8 cellular contexts compared by ENCODE assay signal in genomic region chr21:41611966-41612606, GRCh38.
DNase-seq lines count a peak whose midpoint lies in the region; ATAC-seq, FAIRE-seq and TF ChIP-seq lines count a peak whose summit lies in the region.

No MANE protein-coding gene starts in this region.

- H3K27me3 ChIP-seq in left ventricle myocardium inferior (ENCODE audit: low read depth) (peaks cover 70% of the 10 kb centered on the region), right cardiac atrium (ENCODE audit: control insufficient read depth, insufficient read depth) (no peaks in the 10 kb centered on the region), RWPE2 (ENCODE audit: insufficient read depth, poor library complexity, severe bottlenecking) (no peaks in the 10 kb centered on the region), iPS-20b (ENCODE audit: insufficient read depth, low read length) (no peaks in the 10 kb centered on the region)

- H3K9me3 ChIP-seq in left ventricle myocardium inferior (replicated peaks): no peaks in the 10 kb centered on the region
- no peaks in the 10 kb centered on the region for H3K9me3 ChIP-seq in right cardiac atrium (ENCODE audit: control insufficient read depth, low read length)
- no peaks in the 10 kb centered on the region for H3K9me3 ChIP-seq in RWPE2 (ENCODE audit: severe bottlenecking)
- H3K9me3 ChIP-seq in iPS-20b (ENCODE audit: insufficient read depth, low read depth, low read length): no peaks in the 10 kb centered on the region

- ATAC-seq in right cardiac atrium (no peak), RWPE2 (ENCODE audit: low read depth) (peak; percentile 65), GM21723 (IDR thresholded peaks at IDR 0.05; ENCODE audit: unreplicated experiment) (no peak)

- no peak for FAIRE-seq in urothelium cell line (lab: Jason Lieb, UNC)

- H3K4me3 ChIP-seq in left ventricle myocardium inferior: no peak overlapping the region
- no peak overlapping the region for H3K4me3 ChIP-seq in right cardiac atrium (ENCODE audit: low read length)
- H3K4me3 ChIP-seq in RWPE2 (ENCODE audit: severe bottlenecking): no peak overlapping the region
- peak overlapping the region; percentile 28; the same call in 1 of the 2 replicates for H3K4me3 ChIP-seq in iPS-20b (ENCODE audit: low read length)

- no peaks in the 10 kb centered on the region for H3K36me3 ChIP-seq in left ventricle myocardium inferior
- H3K36me3 ChIP-seq in RWPE2 (ENCODE audit: low read depth): no peaks in the 10 kb centered on the region
- no peaks in the 10 kb centered on the region for H3K36me3 ChIP-seq in iPS-20b (ENCODE audit: insufficient read depth, low read depth, low read length)

- H3K4me1 ChIP-seq in left ventricle myocardium inferior: peaks cover 21% of the 10 kb centered on the region
- H3K4me1 ChIP-seq in right cardiac atrium (ENCODE audit: control insufficient read depth, insufficient read depth, low read length): peaks cover 1% of the 10 kb centered on the region
- peaks cover 25% of the 10 kb centered on the region for H3K4me1 ChIP-seq in RWPE2 (ENCODE audit: insufficient read depth, poor library complexity, severe bottlenecking)
- peaks cover 13% of the 10 kb centered on the region for H3K4me1 ChIP-seq in iPS-20b (ENCODE audit: insufficient read depth, low read length)

- TF ChIP-seq CTCF in left ventricle myocardium inferior (IDR thresholded peaks at IDR 0.05; ENCODE audit: borderline replicate concordance) (no peak), RWPE2 (IDR thresholded peaks at IDR 0.05; ENCODE audit: poor library complexity, severe bottlenecking) (no peak)

- intact Hi-C loops in left ventricle myocardium inferior (cut with micrococcal nuclease) (no loop called here), right cardiac atrium (cut with DNase I) (loop anchor here (1.0 to 5.0 kb wide), 4 partner anchors 165 to 505 kb away; no protein-coding TSS in a partner anchor)

- H3K9ac ChIP-seq in iPS-20b (ENCODE audit: low read depth, low read length): no peak overlapping the region

- DNase-seq in left ventricle myocardium inferior (no peak), right cardiac atrium (no peak), RWPE2 (ENCODE audit: low spot score) (peak; percentile 16), urothelium cell line (ENCODE audit: low spot score) (peak; percentile 26), NCI-H2171 (lab: John Stamatoyannopoulos, UW) (no peak)
- no peak for DNase-seq in activated CD8-positive, alpha-beta memory T cell treated with anti-CD3 and anti-CD28 coated beads for 24 hours

- 36% methylated on average over 10 of the region's 10 CpGs for WGBS in right cardiac atrium

- H3K27ac ChIP-seq in left ventricle myocardium inferior (replicated peaks) (peak overlapping the region; percentile 20), right cardiac atrium (ENCODE audit: low read length) (no peak overlapping the region), RWPE2 (ENCODE audit: poor library complexity, severe bottlenecking) (peak overlapping the region; percentile 63), iPS-20b (ENCODE audit: low read length) (no peak overlapping the region)

Comparison
In these comparisons a context has a peak if more than half of its experiments do, and no peak if none do; other contexts are left out.
1. H3K27ac ChIP-seq: peak in left ventricle myocardium inferior (single experiment) and RWPE2 (single experiment); none in right cardiac atrium (single experiment) and iPS-20b (single experiment).
2. DNase-seq: peak in RWPE2 (single experiment) and urothelium cell line (single experiment); none in left ventricle myocardium inferior (single experiment), right cardiac atrium (0 of 3), activated CD8-positive, alpha-beta memory T cell treated with anti-CD3 and anti-CD28 coated beads for 24 hours (single experiment) and NCI-H2171 (single experiment).